Comparison of ENCODE assay signal across 24 cellular contexts in genomic region chrX:82163701-82164100, GRCh38.
DNase-seq lines count a peak whose midpoint lies in the region; ATAC-seq and TF ChIP-seq lines count a peak whose summit lies in the region.
"Had no signal": no experiment of that assay in that cellular context is flagged by ENCODE, and none has a peak within 500 bp of the region (broad histone marks: within the 10 kb centered on the region; RNA-seq: fewer than 3 reads in every experiment).

No MANE protein-coding gene starts in this region.

- no peak overlapping the region for H3K9ac ChIP-seq in trophoblast cell (ENCODE audit: low read length)
- H3K9ac ChIP-seq: BLaER1, SK-N-SH had no signal

- no peaks in the 10 kb centered on the region for H3K27me3 ChIP-seq in trophoblast cell (ENCODE audit: insufficient read depth, low read length)

- H3K23ac ChIP-seq in trophoblast cell (ENCODE audit: low read length): no peak overlapping the region

- H3K14ac ChIP-seq in trophoblast cell (ENCODE audit: low read length): no peak overlapping the region

- no peak overlapping the region for H3K18ac ChIP-seq in trophoblast cell (ENCODE audit: low read length)

- no peaks in the 10 kb centered on the region for H3K36me3 ChIP-seq in trophoblast cell (ENCODE audit: control insufficient read depth in 1 of 2, insufficient read depth in 2 of 2, low read length in 2 of 2)
- H3K36me3 ChIP-seq: BLaER1, HAP-1 had no signal

- H2BK5ac ChIP-seq in trophoblast cell (ENCODE audit: low read depth, low read length, poor library complexity): no peak overlapping the region

- H2AK5ac ChIP-seq in trophoblast cell (ENCODE audit: low read length): no peak overlapping the region

- H3K79me2 ChIP-seq in trophoblast cell (ENCODE audit: control insufficient read depth, insufficient read depth, low read length, poor library complexity): no peaks in the 10 kb centered on the region

- no peaks in the 10 kb centered on the region for H3K4me1 ChIP-seq in trophoblast cell (ENCODE audit: control insufficient read depth in 1 of 2, insufficient read depth in 2 of 2, low read length in 2 of 2)
- H3K4me1 ChIP-seq: BLaER1, HAP-1 had no signal

- ATAC-seq in HG03520 (IDR thresholded peaks at IDR 0.05; ENCODE audit: unreplicated experiment): no peak
- ATAC-seq: Panc1 had no signal

- H3K9me3 ChIP-seq in trophoblast cell (ENCODE audit: insufficient read depth, low read depth, low read length): peaks cover 7% of the 10 kb centered on the region
- H3K9me3 ChIP-seq: HAP-1, SK-N-SH had no signal

- no peak overlapping the region for H4K8ac ChIP-seq in trophoblast cell (ENCODE audit: low read depth, low read length)

- H3K4me3 ChIP-seq in epithelial cell of esophagus (ENCODE audit: low read length) (no peak overlapping the region), trophoblast cell (ENCODE audit: low read depth, low read length) (no peak overlapping the region), foreskin fibroblast (ENCODE audit: low read depth in 1 of 2, low read length in 2 of 2) (no peak overlapping the region)
- H3K4me3 ChIP-seq: BLaER1, HAP-1 had no signal

- H3K4me2 ChIP-seq in trophoblast cell (ENCODE audit: low read length): no peak overlapping the region
- H3K4me2 ChIP-seq: BLaER1, SK-N-SH had no signal

- DNase-seq in COLO829 (ENCODE audit: low spot score) (peak; percentile 6), RPMI7951 (ENCODE audit: low read depth) (peak; percentile 69), epithelial cell of esophagus (ENCODE audit: low read depth) (peak; percentile 9), trophoblast cell (peak; percentile 19 to 71), foreskin fibroblast (no peak), UCSD-AML1 (lab: John Stamatoyannopoulos, UW; ENCODE audit: unreplicated experiment) (no peak)
- DNase-seq: CD4-positive, CD25-positive, alpha-beta regulatory T cell; COR-L47; DMS53; GOT3; IMR-90; KG1; NCI-H1048; NCI-H1417; NCI-H1694; NCI-H2029 treated with DMSO at 0.1 percent for 48 hours; NCI-H2227 treated with DMSO at 0.1 percent for 48 hours; NCI-H526 treated with DMSO at 0.1 percent for 48 hours; SHP77 treated with DMSO at 0.1 percent for 48 hours; SK-N-SH had no signal

- no peak overlapping the region for H2BK120ac ChIP-seq in trophoblast cell (ENCODE audit: insufficient read depth, low read length, poor library complexity)

- H3K4ac ChIP-seq in trophoblast cell (ENCODE audit: low read depth, low read length): no peak overlapping the region

- H4K91ac ChIP-seq in trophoblast cell (ENCODE audit: low read depth, low read length): no peak overlapping the region

- no peak overlapping the region for H4K12ac ChIP-seq in trophoblast cell (ENCODE audit: low read depth, low read length)

- no peak overlapping the region for H2BK12ac ChIP-seq in trophoblast cell (ENCODE audit: low read length)

- TF ChIP-seq CTCF in epithelial cell of esophagus (IDR thresholded peaks at IDR 0.05; ENCODE audit: insufficient read depth, low read depth, low read length, missing control alignments) (no peak), foreskin fibroblast (IDR thresholded peaks at IDR 0.05; ENCODE audit: low read depth, low read length) (no peak)

- H2AFZ ChIP-seq in trophoblast cell (ENCODE audit: insufficient read depth, low read length, poor library complexity): no peak overlapping the region

- no peak overlapping the region for H3K27ac ChIP-seq in trophoblast cell (ENCODE audit: low read depth, low read length)
- H3K27ac ChIP-seq: BLaER1 had no signal

- H3K79me1 ChIP-seq in trophoblast cell (ENCODE audit: low read length): no peaks in the 10 kb centered on the region

Comparison
In these comparisons a context has a peak if more than half of its experiments do, and no peak if none do; other contexts are left out.
1. DNase-seq: peak in COLO829 (single experiment), RPMI7951 (single experiment), epithelial cell of esophagus (single experiment) and trophoblast cell (2 of 2); none in foreskin fibroblast (0 of 2) and UCSD-AML1 (single experiment).